In the genomic region with DNA sequence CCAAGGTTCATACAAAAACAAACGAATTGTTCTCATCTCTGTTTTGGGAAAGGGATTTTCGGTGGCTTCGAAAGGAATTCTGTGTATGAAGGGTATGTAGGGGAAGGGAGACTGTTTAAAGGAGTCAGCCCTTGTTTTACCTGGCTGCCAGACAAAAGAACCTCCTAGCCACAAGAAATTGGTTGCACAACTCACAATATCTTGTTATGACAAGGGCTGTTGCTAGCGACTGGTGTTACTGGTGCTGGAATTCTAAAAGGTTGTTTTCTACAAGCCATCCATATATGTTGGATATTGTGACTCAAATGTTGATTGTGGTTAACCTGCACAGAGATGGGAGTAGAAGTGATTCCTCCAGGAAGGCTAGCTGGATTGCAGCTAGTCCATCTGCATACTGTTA, we compare ENCODE assay signal across 14 cellular contexts. TPM values are rescaled to one million over a fixed set of nuclear protein-coding genes. Genes with fewer than 3 reads are reported as not detected.
DNase-seq lines count a peak whose midpoint lies in the region; ATAC-seq and TF ChIP-seq lines count a peak whose summit lies in the region.
"Had no signal": no experiment of that assay in that cellular context is flagged by ENCODE, and none has a peak within 500 bp of the region (broad histone marks: within the 10 kb centered on the region; RNA-seq: fewer than 3 reads in every experiment).

No MANE protein-coding gene starts in this region.

- H3K9ac ChIP-seq in mesendoderm (ENCODE audit: low read length): no peak overlapping the region

- TF ChIP-seq CTCF in HFFc6 (IDR thresholded peaks at IDR 0.05) (no peak), cardiac fibroblast (IDR thresholded peaks at IDR 0.05; ENCODE audit: low read depth, low read length) (no peak)

- H3K56ac ChIP-seq in mesendoderm (ENCODE audit: low read length): no peak overlapping the region

- H3K4me3 ChIP-seq in ACC112 (ENCODE audit: low read depth, low read length) (no peak overlapping the region), cardiac fibroblast (replicated peaks in 1 of 2; ENCODE audit: low read depth in 2 of 2, low read length in 2 of 2) (no peak overlapping the region), mesendoderm (ENCODE audit: low read length) (no peak overlapping the region)
- H3K4me3 ChIP-seq: spleen had no signal

- H3K18ac ChIP-seq in mesendoderm (ENCODE audit: low read length): no peak overlapping the region

- DNase-seq in HFFc6 (peak; percentile 57), cardiac fibroblast (ENCODE audit: low read depth in 2 of 2) (peak; percentile 78 to 81), mesendoderm (peak; percentile 26), dermis blood vessel endothelial cell (no peak)
- DNase-seq: activated CD8-positive, alpha-beta T cell treated with anti-CD3 and anti-CD28 coated beads, Interleukin-2, amount 10 ng/mL, durations not matched to agents 7 days and 5 days; activated gamma-delta T cell; caudate nucleus; DMS79; hippocampal formation; spleen had no signal

- no peak overlapping the region for H3K4me2 ChIP-seq in mesendoderm (ENCODE audit: low read length)

- no peak overlapping the region for H4K5ac ChIP-seq in mesendoderm (ENCODE audit: low read length)

- H3K23ac ChIP-seq in mesendoderm (ENCODE audit: low read length): no peak overlapping the region

- peak overlapping the region; percentile 86 for H3K27ac Mint-ChIP-seq in HFFc6
- H3K27ac Mint-ChIP-seq: activated CD8-positive, alpha-beta T cell treated with anti-CD3 and anti-CD28 coated beads, Interleukin-2, amount 10 ng/mL, durations not matched to agents 7 days and 5 days had no signal

- no peak overlapping the region for H2BK5ac ChIP-seq in mesendoderm (ENCODE audit: low read length)

- no peak overlapping the region for H2AK5ac ChIP-seq in mesendoderm (ENCODE audit: low read length)

- H3K27me3 Mint-ChIP-seq in HFFc6 (ENCODE audit: insufficient read depth): no peaks in the 10 kb centered on the region; the same call in 1 of the 2 replicates

- peak overlapping the region; percentile 2; the same call in 1 of the 2 replicates for H3K4me3 Mint-ChIP-seq in HFFc6
- H3K4me3 Mint-ChIP-seq: activated CD8-positive, alpha-beta T cell treated with anti-CD3 and anti-CD28 coated beads, Interleukin-2, amount 10 ng/mL, durations not matched to agents 7 days and 5 days had no signal

- H3K4ac ChIP-seq in mesendoderm (ENCODE audit: low read depth, low read length): no peak overlapping the region

- no peaks in the 10 kb centered on the region for H3K9me3 Mint-ChIP-seq in HFFc6

- H3K27me3 ChIP-seq in ACC112 (ENCODE audit: insufficient read depth, low read length) (no peaks in the 10 kb centered on the region), mesendoderm (ENCODE audit: insufficient read depth, low read length, poor library complexity) (no peaks in the 10 kb centered on the region)
- H3K27me3 ChIP-seq: spleen had no signal

- no peaks in the 10 kb centered on the region for H3K79me2 ChIP-seq in ACC112 (ENCODE audit: control insufficient read depth, insufficient read depth, low read length, unreplicated experiment)
- no peaks in the 10 kb centered on the region for H3K79me2 ChIP-seq in mesendoderm (ENCODE audit: control insufficient read depth, insufficient read depth, low read length)

- H3K4me1 Mint-ChIP-seq in HFFc6 (ENCODE audit: low read depth): peaks cover 36% of the 10 kb centered on the region

- H3K36me3 ChIP-seq in ACC112 (ENCODE audit: insufficient read depth, low read length) (no peaks in the 10 kb centered on the region), mesendoderm (ENCODE audit: control insufficient read depth, insufficient read depth, low read length) (no peaks in the 10 kb centered on the region)
- H3K36me3 ChIP-seq: spleen had no signal

- H2BK15ac ChIP-seq in mesendoderm (replicated peaks; ENCODE audit: low read depth): no peak overlapping the region

- H2BK120ac ChIP-seq in mesendoderm (ENCODE audit: low read depth, low read length): no peak overlapping the region

- H3K27ac ChIP-seq in ACC112 (ENCODE audit: low read depth, low read length) (peak overlapping the region; percentile 68), mesendoderm (ENCODE audit: low read depth, low read length) (no peak overlapping the region)
- H3K27ac ChIP-seq: spleen had no signal

- H3K36me3 Mint-ChIP-seq in HFFc6 (ENCODE audit: low read depth): peaks cover 4% of the 10 kb centered on the region; the same call in 1 of the 2 replicates

- no peak overlapping the region for H2AFZ ChIP-seq in ACC112 (ENCODE audit: low read length, unreplicated experiment)

- H3K79me1 ChIP-seq in mesendoderm (ENCODE audit: low read length): no peaks in the 10 kb centered on the region

- ATAC-seq in activated CD4-positive, CD25-positive, alpha-beta regulatory T cell treated with anti-CD3 and anti-CD28 coated beads, Interleukin-2, amount 50 U/mL, for 24 hours: no peak
- ATAC-seq in HG02678 (IDR thresholded peaks at IDR 0.05; ENCODE audit: unreplicated experiment): no peak
- no peak for ATAC-seq in GM18867 (IDR thresholded peaks at IDR 0.05; ENCODE audit: unreplicated experiment)
- ATAC-seq: activated CD8-positive, alpha-beta T cell treated with anti-CD3 and anti-CD28 coated beads, Interleukin-2, amount 10 ng/mL, durations not matched to agents 7 days and 5 days had no signal

- no CpG with 5 or more reads among the region's 4 CpGs for WGBS in mesendoderm (ENCODE audit: extremely low coverage, insufficient coverage, low lambda C conversion rate)

- H4K8ac ChIP-seq in mesendoderm (ENCODE audit: low read depth, low read length): no peak overlapping the region

- H3K4me1 ChIP-seq in ACC112 (ENCODE audit: control insufficient read depth, insufficient read depth, low read length, unreplicated experiment) (peaks cover 22% of the 10 kb centered on the region), mesendoderm (ENCODE audit: control insufficient read depth, low read depth, low read length) (no peaks in the 10 kb centered on the region)
- H3K4me1 ChIP-seq: spleen had no signal

RNA-seq across cellular contexts. Expression of gene CITED2, which starts 34.6 kb away (rescaled TPM):
- 1,000 to 10,000 TPM; 1,147 to 1,717 (median 1,616) TPM for total RNA-seq in HFFc6 (2021; fragmentation: NEBNext Ultra II Directional; extraction: Animal tissue kit (Norgen Biotek cat#: 25700))
- polyA plus RNA-seq in mesendoderm (2013, experiment 1 of 2): 91.4 TPM
- polyA plus RNA-seq in mesendoderm (2013, experiment 2 of 2): 86.1 TPM
- total RNA-seq in dermis blood vessel endothelial cell: 28.8 and 50.0 TPM in 2 replicates

Comparison
In these comparisons a context has a peak if more than half of its experiments do, and no peak if none do; other contexts are left out.
1. RNA of gene CITED2, which starts 34.6 kb away (total RNA-seq): 1,147 to 1,717 TPM in HFFc6; 28.8 to 50.0 TPM in dermis blood vessel endothelial cell; every median in the first group is over 10 times any median in the second.